17 cellular contexts compared by ENCODE assay signal in genomic region chr1:226586650-226587443, GRCh38. TPM values are rescaled to one million over a fixed set of nuclear protein-coding genes. Genes with fewer than 3 reads are reported as not detected.
A peak's percentile ranks its signal among the peaks of the same experiment; 100 is the strongest.
DNase-seq lines count a peak whose midpoint lies in the region; TF ChIP-seq lines count a peak whose summit lies in the region.
"Had no signal": no experiment of that assay in that cellular context is flagged by ENCODE, and none has a peak within 500 bp of the region (broad histone marks: within the 10 kb centered on the region; RNA-seq: fewer than 3 reads in every experiment).

No MANE protein-coding gene starts in this region.

- CTCF ChIA-PET in Calu3 (lab: Charles Lee): interaction anchor here (1.0 kb wide), 1 partner anchor 16 kb away, joined by 3 read pairs; no protein-coding TSS in a partner anchor

- H3K4me1 Mint-ChIP-seq in Calu3 (ENCODE audit: low read depth, unreplicated experiment): no peaks in the 10 kb centered on the region
- H3K4me1 Mint-ChIP-seq: B cell had no signal

- H3K9me3 ChIP-seq in Karpas-422 (ENCODE audit: low read length): no peaks in the 10 kb centered on the region
- H3K9me3 ChIP-seq: HAP-1 had no signal

- no peaks in the 10 kb centered on the region for H3K9me2 ChIP-seq in Karpas-422 (replicated peaks; ENCODE audit: insufficient read depth, low read length)

- H3K36me3 Mint-ChIP-seq in Calu3 (ENCODE audit: insufficient read depth, unreplicated experiment): no peaks in the 10 kb centered on the region

- no peaks in the 10 kb centered on the region for H3K79me2 ChIP-seq in Karpas-422 (ENCODE audit: low read length)

- H3K9ac ChIP-seq in Karpas-422 (ENCODE audit: low read length): no peak overlapping the region

- H3K4me1 ChIP-seq in Karpas-422 (ENCODE audit: low read length): no peaks in the 10 kb centered on the region
- H3K4me1 ChIP-seq: HAP-1 had no signal

- intact Hi-C loops in Calu3 (cut with micrococcal nuclease; ENCODE audit: unreplicated experiment): no loop called here

- H3K9me3 Mint-ChIP-seq in Calu3 (ENCODE audit: low read depth, unreplicated experiment): no peaks in the 10 kb centered on the region
- H3K9me3 Mint-ChIP-seq: CD4-positive, alpha-beta T cell had no signal

- no peak overlapping the region for H3K27ac Mint-ChIP-seq in Calu3 (ENCODE audit: unreplicated experiment)
- H3K27ac Mint-ChIP-seq: B cell; CD4-positive, alpha-beta T cell had no signal

- TF ChIP-seq CTCF in Calu3 (IDR thresholded peaks at IDR 0.05; ENCODE audit: unreplicated experiment): no peak
- TF ChIP-seq CTCF in foreskin fibroblast (IDR thresholded peaks at IDR 0.05; ENCODE audit: low read depth, low read length): no peak

- no peak overlapping the region for H2AFZ ChIP-seq in Karpas-422 (ENCODE audit: low read length)

- no peak overlapping the region for H3K4me3 Mint-ChIP-seq in Calu3 (ENCODE audit: low read depth, unreplicated experiment)
- H3K4me3 Mint-ChIP-seq: B cell; CD4-positive, alpha-beta T cell had no signal

- DNase-seq in Calu3 (peak; percentile 29), glomerular visceral epithelial cell (ENCODE audit: extremely low spot score) (peak; percentile 61), left kidney (ENCODE audit: low read depth, low spot score) (peak; percentile 63), renal cortical epithelial cell (ENCODE audit: low read depth) (peak; percentile 72), NCI-H1436 treated with DMSO at 0.1 percent for 48 hours (lab: John Stamatoyannopoulos, UW) (no peak), foreskin fibroblast (no peak), Karpas-422 (no peak), NAMALWA (ENCODE audit: low spot score) (no peak)
- DNase-seq: C1 segment of cervical spinal cord; CD4-positive, alpha-beta T cell; DND-41; GDM1 had no signal

- H4K20me1 ChIP-seq in Karpas-422 (ENCODE audit: insufficient read depth, low read depth, low read length): no peaks in the 10 kb centered on the region

- H3K4me3 ChIP-seq in foreskin fibroblast (ENCODE audit: low read depth in 1 of 2, low read length in 2 of 2) (no peak overlapping the region), Karpas-422 (ENCODE audit: low read length) (no peak overlapping the region)
- H3K4me3 ChIP-seq: HAP-1 had no signal

- BruUV-seq in Calu3 (replicated peaks; lab: Mats Ljungman, UMichigan): no TSS peak

- H3K27ac ChIP-seq in Karpas-422 (ENCODE audit: low read length): no peak overlapping the region

- no peaks in the 10 kb centered on the region for H3K27me3 ChIP-seq in Karpas-422 (ENCODE audit: low read length)

- no peaks in the 10 kb centered on the region for H3K36me3 ChIP-seq in Karpas-422 (ENCODE audit: insufficient read depth, low read length)
- H3K36me3 ChIP-seq: HAP-1 had no signal

- no peak overlapping the region for H3K4me2 ChIP-seq in Karpas-422 (ENCODE audit: low read depth, low read length, poor library complexity, severe bottlenecking)

- H3K27me3 Mint-ChIP-seq in Calu3 (ENCODE audit: unreplicated experiment): peaks cover 24% of the 10 kb centered on the region

RNA-seq across cellular contexts. Expression of gene STUM, which starts 38.3 kb away (rescaled TPM):
- total RNA-seq in Calu3 (2022): not detected in 2 replicates
- total RNA-seq in renal cortical epithelial cell: 0.45 TPM in 1 of 2 replicates, not detected in the other
- 0.04 and 0.15 TPM in 2 replicates for total RNA-seq in Karpas-422 (2014; rRNA removed; shearing (Covaris generic); ENCODE audit: low replicate concordance)
- total RNA-seq: A172; CD4-positive, alpha-beta T cell; HepG2; HT1080 had no signal

Comparison
In these comparisons a context has a peak if more than half of its experiments do, and no peak if none do; other contexts are left out.
1. DNase-seq: peak in Calu3 (single experiment), glomerular visceral epithelial cell (single experiment), left kidney (single experiment) and renal cortical epithelial cell (single experiment); none in NCI-H1436 treated with DMSO at 0.1 percent for 48 hours (single experiment), foreskin fibroblast (0 of 2), Karpas-422 (single experiment) and NAMALWA (single experiment).